15 cellular contexts compared by ENCODE assay signal in the genomic region with DNA sequence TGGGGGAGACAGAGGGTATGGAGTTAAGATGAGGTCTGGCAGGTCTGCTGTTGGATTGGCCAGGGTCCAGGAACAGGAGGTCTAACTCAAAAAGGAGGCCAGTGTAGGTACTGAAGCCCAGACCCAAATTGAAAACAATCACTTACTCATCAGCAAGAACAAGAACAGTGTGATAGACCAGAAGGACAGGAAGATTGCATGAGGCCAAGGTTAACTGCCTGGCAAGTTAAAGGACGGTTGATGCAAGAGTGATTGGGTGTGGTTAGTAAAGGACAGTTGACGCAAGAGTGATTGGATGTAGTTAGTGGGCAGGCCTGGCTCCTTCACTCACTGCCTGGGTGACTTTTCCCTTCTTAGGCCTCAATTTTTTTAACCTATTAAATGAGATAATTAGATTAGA.
DNase-seq lines count a peak whose midpoint lies in the region; ATAC-seq and TF ChIP-seq lines count a peak whose summit lies in the region.
"Had no signal": no experiment of that assay in that cellular context is flagged by ENCODE, and none has a peak within 500 bp of the region (broad histone marks: within the 10 kb centered on the region; RNA-seq: fewer than 3 reads in every experiment).

No MANE protein-coding gene starts in this region.

- 85 to 92% methylated on average over 2 of the region's 2 CpGs for WGBS in lower leg skin, 2 donors

- ATAC-seq in GM19463 (IDR thresholded peaks at IDR 0.05; ENCODE audit: unreplicated experiment), result peak; percentile 13
- peak; percentile 24 for ATAC-seq in HG02973 (IDR thresholded peaks at IDR 0.05; ENCODE audit: unreplicated experiment)
- peak; percentile 27 for ATAC-seq in HG03571 (IDR thresholded peaks at IDR 0.05; ENCODE audit: unreplicated experiment)
- no peak for ATAC-seq in PC-3
- ATAC-seq: activated T-cell treated with anti-CD3 and anti-CD28 coated beads, Interleukin-2, amount 50 U/mL, for 4 hours; naive thymus-derived CD8-positive, alpha-beta T cell had no signal

- H3K9ac ChIP-seq in PC-3 (ENCODE audit: low read length), result no peak overlapping the region

- H3F3A ChIP-seq in PC-3 (ENCODE audit: low read length, unreplicated experiment), result no peaks in the 10 kb centered on the region

- TF ChIP-seq POLR2A in lower leg skin (IDR thresholded peaks at IDR 0.05), result no peak

- H3K27me3 ChIP-seq in PC-3 (ENCODE audit: low read length), result peaks cover 52% of the 10 kb centered on the region
- 0 out of 2 replicates have a peak, but pooled peaks cover 3% of the 10 kb centered on the region for H3K27me3 ChIP-seq in HAP-1 (ENCODE audit: low read depth)

- no peaks in the 10 kb centered on the region for H4K20me1 ChIP-seq in PC-3 (ENCODE audit: low read length)

- no TSS peak for BruUV-seq in PC-3 (replicated peaks; lab: Mats Ljungman, UMichigan)

- peak; percentile 50 for DNase-seq in GM12865 (ENCODE audit: low read depth)
- DNase-seq in PC-3, result no peak
- DNase-seq in DMS79 (lab: John Stamatoyannopoulos, UW), result no peak
- DNase-seq in HAP-1 (ENCODE audit: low spot score in 2 of 2), result no peak
- no peak for DNase-seq in lower leg skin (ENCODE audit: low spot score in 2 of 2)
- DNase-seq: activated T-cell treated with anti-CD3 and anti-CD28 coated beads, Interleukin-2, amount 50 U/mL, for 4 hours; anterior cingulate cortex; DMS 273 treated with DMSO at 0.1 percent for 48 hours; HCEC 1CT; naive thymus-derived CD8-positive, alpha-beta T cell; NCI-H774; trophoblast cell had no signal

- no peaks in the 10 kb centered on the region for H3K9me3 ChIP-seq in PC-3 (ENCODE audit: low read length)
- H3K9me3 ChIP-seq in HAP-1, result no peaks in the 10 kb centered on the region

- no peaks in the 10 kb centered on the region for H3K79me2 ChIP-seq in PC-3 (ENCODE audit: low read length)

- in situ Hi-C loops in HAP-1 (cut with MboI; ENCODE audit: low sequenced_read_pairs), result no loop called here

- TF ChIP-seq CTCF in GM12865 (IDR thresholded peaks at IDR 0.05; ENCODE audit: insufficient read depth, low read depth, low read length, missing control alignments) (no peak), PC-3 (conservative IDR thresholded peaks at IDR 0.05; ENCODE audit: low read depth, low read length) (no peak), lower leg skin (IDR thresholded peaks at IDR 0.05) (no peak)

- intact Hi-C loops in PC-3 (cut with micrococcal nuclease), result no loop called here
- intact Hi-C loops in lower leg skin (cut with DNase I; ENCODE audit: low total_unique reads), result no loop called here

- no peaks in the 10 kb centered on the region for H3K4me1 ChIP-seq in PC-3 (ENCODE audit: insufficient read depth, low read length)
- no peaks in the 10 kb centered on the region for H3K4me1 ChIP-seq in HAP-1

- no peak overlapping the region for H3K27ac ChIP-seq in PC-3 (ENCODE audit: low read length)

- H3K36me3 ChIP-seq in PC-3 (ENCODE audit: low read depth, low read length) (no peaks in the 10 kb centered on the region), HAP-1 (replicated peaks) (no peaks in the 10 kb centered on the region)

- POLR2A ChIA-PET in PC-3 (lab: Charles Lee; ENCODE audit: unreplicated experiment), result no interaction called here

- H3K4me3 ChIP-seq in GM12865 (ENCODE audit: low read depth, low read length) (no peak overlapping the region), PC-3 (ENCODE audit: low read length) (no peak overlapping the region), HAP-1 (no peak overlapping the region), lower leg skin (ENCODE audit: low read depth, poor library complexity, severe bottlenecking) (no peak overlapping the region)

- H3K9me2 ChIP-seq in PC-3 (replicated peaks; ENCODE audit: low read length), result no peaks in the 10 kb centered on the region

- no peak overlapping the region for H2AFZ ChIP-seq in PC-3 (ENCODE audit: low read length)

- no peak overlapping the region for H3K4me2 ChIP-seq in PC-3 (ENCODE audit: low read length)

- CTCF ChIA-PET in PC-3 (lab: Charles Lee), result no interaction called here
